29 cellular contexts compared by ENCODE assay signal in genomic region chr4:3338321-3338838, GRCh38.
"Had no signal": no experiment of that assay in that cellular context is flagged by ENCODE, and none has a peak within 500 bp of the region (broad histone marks: within the 10 kb centered on the region; RNA-seq: fewer than 3 reads in every experiment).

No MANE protein-coding gene starts in this region.

- H3K4me1 ChIP-seq: ascending aorta had no signal

- H3K36me3 ChIP-seq: upper lobe of right lung had no signal

- H3K27me3 ChIP-seq: ascending aorta, cardiac muscle cell, dorsolateral prefrontal cortex, gastroesophageal sphincter, upper lobe of right lung had no signal

- H3K27ac ChIP-seq: ascending aorta, cardiac muscle cell, coronary artery, gastroesophageal sphincter, skin epidermis, upper lobe of right lung had no signal

- H3K9me3 ChIP-seq: ascending aorta, gastroesophageal sphincter, upper lobe of right lung had no signal

- H3K4me3 ChIP-seq: ascending aorta, cardiac muscle cell, coronary artery, dorsolateral prefrontal cortex, gastroesophageal sphincter, skin epidermis, upper lobe of right lung had no signal

- ATAC-seq: activated CD8-positive, alpha-beta T cell treated with anti-CD3 and anti-CD28 coated beads for 36 hours; gastroesophageal sphincter; left colon; naive thymus-derived CD8-positive, alpha-beta T cell; stimulated activated memory B cell treated with anti-CD40 and anti-IgM and Interleukin-4, amounts not matched to agents 10 μg/mL and 1 μg/mL and 100 μg/mL, for 72 hours; stimulated activated naive CD8-positive, alpha-beta T cell treated with anti-CD3 and anti-CD28 coated beads, Interleukin-15, amount 100 ng/mL, for 72 hours; upper lobe of right lung had no signal

- DNase-seq: activated CD4-positive, alpha-beta T cell treated with anti-CD3 and anti-CD28 coated beads, Interleukin-2, amount 10 ng/mL, durations not matched to agents 7 days and 5 days; activated CD4-positive, CD25-positive, alpha-beta regulatory T cell treated with anti-CD3 and anti-CD28 coated beads, Interleukin-2, amount 50 U/mL, for 72 hours; activated CD8-positive, alpha-beta T cell treated with anti-CD3 and anti-CD28 coated beads for 36 hours; activated gamma-delta T cell; activated naive CD4-positive, alpha-beta T cell treated with anti-CD3 and anti-CD28 coated beads, Interleukin-2, amount 10 ng/mL, durations not matched to agents 7 days and 5 days; activated naive CD8-positive, alpha-beta T cell treated with anti-CD3 and anti-CD28 coated beads, Interleukin-2, amount 10 ng/mL, durations not matched to agents 7 days and 5 days; activated T-cell treated with anti-CD3 and anti-CD28 coated beads, Interleukin-2, amount 50 U/mL, for 1 hour; cerebellar nuclear complex; dorsolateral prefrontal cortex; effector memory CD4-positive, alpha-beta T cell; erythroblast; hippocampal formation; immature natural killer cell; kidney; left colon; midbrain; naive thymus-derived CD8-positive, alpha-beta T cell; stimulated activated CD4-positive, alpha-beta T cell treated with anti-CD3 and anti-CD28 coated beads, Interleukin-1b, Interleukin-23, amount 100 ng/mL, for 48 hours; stimulated activated CD4-positive, alpha-beta T cell treated with anti-CD3 and anti-CD28 coated beads, Interleukin-4, amount 100 ng/mL, for 4 hours; stimulated activated CD8-positive, alpha-beta memory T cell treated with anti-CD3 and anti-CD28 coated beads, Interleukin-4, amount 100 ng/mL, for 48 hours; stimulated activated naive CD8-positive, alpha-beta T cell treated with anti-CD3 and anti-CD28 coated beads, Interleukin-15, amount 100 ng/mL, for 72 hours; substantia nigra; upper lobe of right lung had no signal
